ENCODE assay signal across 17 cellular contexts in genomic region chr7:78620931-78621330, GRCh38.
A peak's percentile ranks its signal among the peaks of the same experiment; 100 is the strongest.
DNase-seq lines count a peak whose midpoint lies in the region; ATAC-seq and TF ChIP-seq lines count a peak whose summit lies in the region.
"Had no signal": no experiment of that assay in that cellular context is flagged by ENCODE, and none has a peak within 500 bp of the region (broad histone marks: within the 10 kb centered on the region; RNA-seq: fewer than 3 reads in every experiment).

No MANE protein-coding gene starts in this region.

- CTCF ChIA-PET in OCI-LY7 (lab: Charles Lee; ENCODE audit: unreplicated experiment) = no interaction called here

- H2AK5ac ChIP-seq in mesendoderm (ENCODE audit: low read length) = no peak overlapping the region

- H3K4me3 ChIP-seq in OCI-LY7 (ENCODE audit: low read depth, low read length, poor library complexity, severe bottlenecking) (no peak overlapping the region), choroid plexus epithelial cell (ENCODE audit: low read depth, low read length) (no peak overlapping the region), mesendoderm (ENCODE audit: low read length) (no peak overlapping the region)
- H3K4me3 ChIP-seq: esophagus squamous epithelium, left ventricle myocardium inferior, spleen had no signal

- H2AFZ ChIP-seq in OCI-LY7 (ENCODE audit: low read length) = no peak overlapping the region

- BruUV-seq in OCI-LY7 (replicated peaks; lab: Mats Ljungman, UMichigan) = no TSS peak

- no peak overlapping the region for H3K18ac ChIP-seq in mesendoderm (ENCODE audit: low read length)

- DNase-seq in DMS 273 (lab: John Stamatoyannopoulos, UW; ENCODE audit: unreplicated experiment) (peak; percentile 40), DMS 273 treated with DMSO at 0.1 percent for 48 hours (lab: John Stamatoyannopoulos, UW) (no peak), OCI-LY7 (ENCODE audit: low spot score) (peak; percentile 8), choroid plexus epithelial cell (ENCODE audit: low read depth) (peak; percentile 5), mesendoderm (peak; percentile 76)
- DNase-seq: activated CD4-positive, alpha-beta T cell treated with anti-CD3 and anti-CD28 coated beads for 48 hours; activated effector memory CD4-positive, alpha-beta T cell treated with Interleukin-2 at 50 U/mL for 16 hours; esophagus squamous epithelium; left ventricle myocardium inferior; NCI-H1105; nucleus accumbens; spleen had no signal

- H3K79me1 ChIP-seq in mesendoderm (ENCODE audit: low read length) = no peaks in the 10 kb centered on the region

- ATAC-seq in HG03108 (IDR thresholded peaks at IDR 0.05; ENCODE audit: unreplicated experiment) (no peak), GM18909 (IDR thresholded peaks at IDR 0.05; ENCODE audit: poor library complexity, unreplicated experiment) (no peak), HG02763 (IDR thresholded peaks at IDR 0.05; ENCODE audit: unreplicated experiment) (no peak)

- H3K27ac ChIP-seq in OCI-LY7 (ENCODE audit: low read depth, low read length, poor library complexity, severe bottlenecking) (no peak overlapping the region), mesendoderm (ENCODE audit: low read depth, low read length) (no peak overlapping the region)
- H3K27ac ChIP-seq: 22Rv1, esophagus squamous epithelium, left ventricle myocardium inferior, spleen had no signal

- no peaks in the 10 kb centered on the region for H3K36me3 ChIP-seq in OCI-LY7 (ENCODE audit: insufficient read depth, low read length)
- no peaks in the 10 kb centered on the region for H3K36me3 ChIP-seq in mesendoderm (ENCODE audit: control insufficient read depth, insufficient read depth, low read length)
- H3K36me3 ChIP-seq: esophagus squamous epithelium, left ventricle myocardium inferior, spleen had no signal

- no peak overlapping the region for H3K9ac ChIP-seq in mesendoderm (ENCODE audit: low read length)

- H3K4me2 ChIP-seq in OCI-LY7 (ENCODE audit: low read length) (no peak overlapping the region), mesendoderm (ENCODE audit: low read length) (no peak overlapping the region)

- H3K4me1 ChIP-seq in OCI-LY7 (ENCODE audit: insufficient read depth, low read length, poor library complexity, severe bottlenecking) (no peaks in the 10 kb centered on the region), mesendoderm (ENCODE audit: control insufficient read depth, low read depth, low read length) (no peaks in the 10 kb centered on the region)
- H3K4me1 ChIP-seq: Caco-2, esophagus squamous epithelium, left ventricle myocardium inferior, spleen had no signal

- no peaks in the 10 kb centered on the region for H3K9me2 ChIP-seq in OCI-LY7 (ENCODE audit: insufficient read depth, low read length)

- H3K79me2 ChIP-seq in OCI-LY7 (ENCODE audit: insufficient read depth, low read depth, low read length) (no peaks in the 10 kb centered on the region), mesendoderm (ENCODE audit: control insufficient read depth, insufficient read depth, low read length) (no peaks in the 10 kb centered on the region)

- H2BK5ac ChIP-seq in mesendoderm (ENCODE audit: low read length) = no peak overlapping the region

- H4K5ac ChIP-seq in mesendoderm (ENCODE audit: low read length) = no peak overlapping the region

- H3K23ac ChIP-seq in mesendoderm (ENCODE audit: low read length) = no peak overlapping the region

- POLR2A ChIA-PET in OCI-LY7 (lab: Charles Lee) = no interaction called here

- H4K20me1 ChIP-seq in OCI-LY7 (ENCODE audit: insufficient read depth, low read length) = no peaks in the 10 kb centered on the region

- intact Hi-C loops in OCI-LY7 (cut with micrococcal nuclease; ENCODE audit: unreplicated experiment) = no loop called here

- H3K27me3 ChIP-seq in mesendoderm (ENCODE audit: insufficient read depth, low read length, poor library complexity) = no peaks in the 10 kb centered on the region
- H3K27me3 ChIP-seq: esophagus squamous epithelium, spleen had no signal

- no peak overlapping the region for H3K56ac ChIP-seq in mesendoderm (ENCODE audit: low read length)

- no CpG with 5 or more reads among the region's 2 CpGs for WGBS in mesendoderm (ENCODE audit: extremely low coverage, insufficient coverage, low lambda C conversion rate)

- H3K9me3 ChIP-seq in OCI-LY7 (ENCODE audit: low read length) = no peaks in the 10 kb centered on the region
- H3K9me3 ChIP-seq: Caco-2, esophagus squamous epithelium, left ventricle myocardium inferior, spleen had no signal

- no peak overlapping the region for H3K4ac ChIP-seq in mesendoderm (ENCODE audit: low read depth, low read length)

- H2BK15ac ChIP-seq in mesendoderm (replicated peaks; ENCODE audit: low read depth) = no peak overlapping the region

- no peak overlapping the region for H4K8ac ChIP-seq in mesendoderm (ENCODE audit: low read depth, low read length)

- H2BK120ac ChIP-seq in mesendoderm (ENCODE audit: low read depth, low read length) = no peak overlapping the region

- TF ChIP-seq CTCF in OCI-LY7 (conservative IDR thresholded peaks at IDR 0.05; ENCODE audit: low read length) = no peak
- no peak for TF ChIP-seq CTCF in choroid plexus epithelial cell (conservative IDR thresholded peaks at IDR 0.05; ENCODE audit: low read depth, low read length)
